Comparison of ENCODE assay signal across 1 cellular context in the genomic region with DNA sequence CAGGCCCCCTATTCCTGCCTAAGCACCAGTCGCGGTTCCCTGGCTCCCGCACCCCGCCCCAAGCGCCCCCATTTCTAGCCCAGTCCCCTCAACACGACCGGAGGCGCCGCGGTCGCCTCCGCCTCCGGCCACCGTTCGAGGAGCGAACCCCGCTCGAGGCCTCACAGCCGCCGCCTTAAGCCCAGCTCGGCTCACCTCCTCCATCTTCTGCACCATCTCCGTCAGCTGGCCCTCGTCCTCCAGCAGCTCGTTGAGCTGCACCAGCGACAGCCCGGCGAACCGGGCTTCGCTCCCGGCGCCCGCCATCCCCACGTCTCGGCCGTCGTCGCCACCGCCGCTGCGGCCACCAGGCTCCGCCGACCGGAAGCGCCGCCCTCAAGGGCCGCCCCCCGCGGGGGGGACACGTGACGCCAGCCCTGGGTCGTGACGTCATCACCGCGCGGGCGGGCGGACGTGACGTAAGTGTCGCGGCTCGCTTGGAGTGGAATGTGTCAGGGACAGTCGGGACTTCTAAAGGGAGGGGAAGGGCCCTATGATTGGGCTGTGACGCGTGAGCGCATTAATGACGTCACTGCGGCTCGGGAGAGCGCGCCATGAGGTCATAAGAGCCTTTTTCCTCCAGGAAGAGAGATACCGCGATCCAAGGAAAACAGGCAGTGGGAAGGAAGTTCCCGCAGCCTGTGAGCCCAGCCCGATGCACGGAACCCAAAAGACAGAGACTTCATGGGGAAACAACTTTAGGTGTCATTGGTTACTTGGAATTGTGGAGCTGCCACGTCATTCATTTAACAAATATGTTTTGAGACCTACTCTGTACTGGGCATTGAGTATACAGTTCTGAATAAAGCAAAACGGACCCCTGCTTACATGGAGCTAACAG.
TF ChIP-seq lines count a peak whose summit lies in the region.

A gene with protein sequence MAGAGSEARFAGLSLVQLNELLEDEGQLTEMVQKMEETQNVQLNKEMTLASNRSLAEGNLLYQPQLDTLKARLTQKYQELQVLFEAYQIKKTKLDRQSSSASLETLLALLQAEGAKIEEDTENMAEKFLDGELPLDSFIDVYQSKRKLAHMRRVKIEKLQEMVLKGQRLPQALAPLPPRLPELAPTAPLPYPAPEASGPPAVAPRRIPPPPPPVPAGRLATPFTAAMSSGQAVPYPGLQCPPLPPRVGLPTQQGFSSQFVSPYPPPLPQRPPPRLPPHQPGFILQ (minus strand): TSS at position 368 of the 880 bp plus-strand sequence. CDS start 62 bp downstream, at position 306.

TF ChIP-seq in H1, 55 proteins besides CTCF, POLR2A, EP300 and RAD21:
- peak; percentile 94 for TF ChIP-seq USF2 (IDR thresholded peaks at IDR 0.05; ENCODE audit: low read length)
- TF ChIP-seq KDM1A (IDR thresholded peaks at IDR 0.05; ENCODE audit: borderline replicate concordance, low read length) = peak; percentile 38; the same call in 1 of the 2 replicates
- no peak for TF ChIP-seq HDAC6 (IDR thresholded peaks at IDR 0.05; ENCODE audit: low read depth, low read length)
- TF ChIP-seq SP1 (IDR thresholded peaks at IDR 0.05; ENCODE audit: low read depth, low read length) = peak; percentile 31; the same call in 1 of the 2 replicates
- TF ChIP-seq, protein P1, sequence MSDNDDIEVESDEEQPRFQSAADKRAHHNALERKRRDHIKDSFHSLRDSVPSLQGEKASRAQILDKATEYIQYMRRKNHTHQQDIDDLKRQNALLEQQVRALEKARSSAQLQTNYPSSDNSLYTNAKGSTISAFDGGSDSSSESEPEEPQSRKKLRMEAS (IDR thresholded peaks at IDR 0.05) = peak; percentile 80
- TF ChIP-seq EZH2 (IDR thresholded peaks at IDR 0.05; ENCODE audit: low read depth, low read length, severe bottlenecking) = no peak
- peak; percentile 100 for TF ChIP-seq CREB1 (IDR thresholded peaks at IDR 0.05)
- no peak for TF ChIP-seq POU5F1 (IDR thresholded peaks at IDR 0.05; ENCODE audit: low read depth, low read length)
- peak; percentile 77; the same call in 1 of the 2 replicates for TF ChIP-seq RBBP5 (IDR thresholded peaks at IDR 0.05; ENCODE audit: borderline replicate concordance, low read depth, low read length)
- 0 out of 4 replicates have a peak, but pooled peaks of 1 of the 2 experiments have one; percentile 43 for TF ChIP-seq SIN3A (conservative IDR thresholded peaks at IDR 0.05 in 1 of 2, IDR thresholded peaks at IDR 0.05 in 1 of 2; ENCODE audit: low read depth in 1 of 2, low read length in 2 of 2)
- TF ChIP-seq ATF2 (IDR thresholded peaks at IDR 0.05; ENCODE audit: low read length) = peak; percentile 98
- peak; percentile 63 for TF ChIP-seq ASH2L (IDR thresholded peaks at IDR 0.05; ENCODE audit: low read length)
- TF ChIP-seq, protein P2, sequence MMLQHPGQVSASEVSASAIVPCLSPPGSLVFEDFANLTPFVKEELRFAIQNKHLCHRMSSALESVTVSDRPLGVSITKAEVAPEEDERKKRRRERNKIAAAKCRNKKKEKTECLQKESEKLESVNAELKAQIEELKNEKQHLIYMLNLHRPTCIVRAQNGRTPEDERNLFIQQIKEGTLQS (IDR thresholded peaks at IDR 0.05; ENCODE audit: insufficient read depth, low read depth, low read length) = peak; percentile 61; the same call in 1 of the 2 replicates
- TF ChIP-seq TAF1 (IDR thresholded peaks at IDR 0.05; ENCODE audit: low read depth, low read length) = peak; percentile 73
- no peak for TF ChIP-seq TAF7 (optimal IDR thresholded peaks at IDR 0.05; ENCODE audit: borderline replicate concordance, low read depth, low read length)
- TF ChIP-seq CTBP2 (IDR thresholded peaks at IDR 0.05; ENCODE audit: borderline replicate concordance, insufficient read depth, insufficient read length, low read length) = no peak
- no peak for TF ChIP-seq NANOG (IDR thresholded peaks at IDR 0.05; ENCODE audit: insufficient read depth, low read depth, low read length, poor library complexity, severe bottlenecking)
- TF ChIP-seq GTF2F1 (IDR thresholded peaks at IDR 0.05; ENCODE audit: borderline replicate concordance, low read depth, low read length) = 0 out of 2 replicates have a peak, but pooled peaks have one; percentile 23
- peak; percentile 89 for TF ChIP-seq KDM4A (IDR thresholded peaks at IDR 0.05; ENCODE audit: low read depth, low read length, severe bottlenecking)
- TF ChIP-seq PHF8 (conservative IDR thresholded peaks at IDR 0.05; ENCODE audit: low read depth, low read length) = peak; percentile 89
- peak; percentile 74 for TF ChIP-seq TEAD4 (IDR thresholded peaks at IDR 0.05; ENCODE audit: low read depth, low read length)
- peak; percentile 78; the same call in 1 of the 2 replicates for TF ChIP-seq GABPA (IDR thresholded peaks at IDR 0.05; ENCODE audit: borderline replicate concordance, insufficient read depth, low read length)
- TF ChIP-seq JUN (IDR thresholded peaks at IDR 0.05; ENCODE audit: low read depth, low read length) = peak; percentile 80; the same call in 1 of the 2 replicates
- TF ChIP-seq CHD2 (IDR thresholded peaks at IDR 0.05; ENCODE audit: low read length) = peak; percentile 25; the same call in 1 of the 2 replicates
- TF ChIP-seq CHD7 (IDR thresholded peaks at IDR 0.05; ENCODE audit: insufficient replicate concordance, low read length) = no peak
- no peak for TF ChIP-seq SP2 (IDR thresholded peaks at IDR 0.05; ENCODE audit: low read length)
- TF ChIP-seq YY1 (IDR thresholded peaks at IDR 0.05; ENCODE audit: low read depth, low read length) = peak; percentile 41; the same call in 1 of the 2 replicates
- TF ChIP-seq TBP (IDR thresholded peaks at IDR 0.05; ENCODE audit: low read depth, low read length) = peak; percentile 53; the same call in 1 of the 2 replicates
- peak; percentile 68; the same call in 1 of the 2 replicates for TF ChIP-seq BRCA1 (IDR thresholded peaks at IDR 0.05; ENCODE audit: low read depth, low read length)
- no peak for TF ChIP-seq SP4 (IDR thresholded peaks at IDR 0.05; ENCODE audit: low read length)
- TF ChIP-seq KDM5A (IDR thresholded peaks at IDR 0.05; ENCODE audit: low read length) = no peak
- no peak for TF ChIP-seq CBX8 (IDR thresholded peaks at IDR 0.05; ENCODE audit: borderline replicate concordance, low read depth, low read length)
- 0 out of 2 replicates have a peak, but pooled peaks have one; percentile 22 for TF ChIP-seq EGR1 (IDR thresholded peaks at IDR 0.05; ENCODE audit: borderline replicate concordance, low read depth, low read length)
- TF ChIP-seq JUND (IDR thresholded peaks at IDR 0.05; ENCODE audit: low read length) = peak; percentile 97
- TF ChIP-seq, protein P3, sequence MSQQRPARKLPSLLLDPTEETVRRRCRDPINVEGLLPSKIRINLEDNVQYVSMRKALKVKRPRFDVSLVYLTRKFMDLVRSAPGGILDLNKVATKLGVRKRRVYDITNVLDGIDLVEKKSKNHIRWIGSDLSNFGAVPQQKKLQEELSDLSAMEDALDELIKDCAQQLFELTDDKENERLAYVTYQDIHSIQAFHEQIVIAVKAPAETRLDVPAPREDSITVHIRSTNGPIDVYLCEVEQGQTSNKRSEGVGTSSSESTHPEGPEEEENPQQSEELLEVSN (IDR thresholded peaks at IDR 0.05) = peak; percentile 77
